In the genomic region with DNA sequence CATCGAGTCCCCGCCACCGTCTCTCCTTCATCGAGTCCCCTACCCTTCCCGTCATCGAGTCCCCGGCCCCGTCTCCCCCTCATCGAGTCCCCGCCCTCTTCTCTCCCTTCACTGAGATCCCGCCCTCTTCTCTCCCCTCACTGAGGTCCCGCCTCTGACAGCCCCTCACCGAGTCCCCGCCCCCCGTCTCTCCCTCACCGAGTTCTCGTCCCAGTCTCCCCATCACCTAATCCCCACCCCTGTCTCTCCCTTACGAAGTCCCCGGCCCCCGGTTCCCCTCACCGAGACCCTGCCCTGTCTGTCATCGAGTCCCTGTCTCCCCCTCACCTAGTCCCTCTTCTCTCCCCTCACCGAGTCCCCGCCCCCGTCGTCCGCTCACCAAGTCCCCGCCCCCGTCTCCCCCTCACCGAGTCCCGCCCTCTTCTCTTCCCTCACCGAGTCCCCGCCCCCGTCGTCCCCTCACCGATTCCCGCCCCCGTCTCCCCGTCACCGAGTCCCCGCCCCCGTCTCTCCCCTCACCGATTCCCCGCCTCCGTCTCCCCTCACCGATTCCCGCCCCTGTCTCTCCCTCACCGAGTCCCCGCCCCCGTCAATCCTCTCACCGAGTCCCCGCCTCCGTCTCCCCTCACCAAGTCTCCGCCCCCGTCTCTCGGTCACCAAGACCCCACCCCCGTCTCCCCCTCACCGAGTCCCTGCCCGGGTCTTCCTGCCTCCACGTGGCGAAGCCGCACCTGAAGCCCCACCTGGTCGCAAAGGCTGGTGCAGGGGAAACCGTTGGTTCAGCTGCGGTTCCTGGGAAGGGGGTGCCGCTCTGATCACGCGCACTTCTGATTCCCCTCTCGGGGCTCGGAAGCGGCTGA, we compare ENCODE assay signal across 1 cellular context.
A peak's percentile ranks its signal among the peaks of the same experiment; 100 is the strongest.
TF ChIP-seq lines count a peak whose summit lies in the region.

No MANE protein-coding gene starts in this region.

TF ChIP-seq in A549, 52 proteins besides CTCF, POLR2A, EP300 and RAD21 (continued from another document):
- peak; percentile 64 for TF ChIP-seq MAX (IDR thresholded peaks at IDR 0.05)
- no peak for TF ChIP-seq ATOH8 (CRISPR knock-in tag; IDR thresholded peaks at IDR 0.05; ENCODE audit: low read depth)
- TF ChIP-seq E2F6 (IDR thresholded peaks at IDR 0.05; ENCODE audit: borderline replicate concordance, low read depth): peak; percentile 36; the same call in 1 of the 2 replicates
- TF ChIP-seq ZFP36 (IDR thresholded peaks at IDR 0.05; ENCODE audit: borderline replicate concordance, partially characterized antibody): no peak
- TF ChIP-seq, protein P1, sequence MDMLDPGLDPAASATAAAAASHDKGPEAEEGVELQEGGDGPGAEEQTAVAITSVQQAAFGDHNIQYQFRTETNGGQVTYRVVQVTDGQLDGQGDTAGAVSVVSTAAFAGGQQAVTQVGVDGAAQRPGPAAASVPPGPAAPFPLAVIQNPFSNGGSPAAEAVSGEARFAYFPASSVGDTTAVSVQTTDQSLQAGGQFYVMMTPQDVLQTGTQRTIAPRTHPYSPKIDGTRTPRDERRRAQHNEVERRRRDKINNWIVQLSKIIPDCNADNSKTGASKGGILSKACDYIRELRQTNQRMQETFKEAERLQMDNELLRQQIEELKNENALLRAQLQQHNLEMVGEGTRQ (IDR thresholded peaks at IDR 0.05): no peak
- no peak for TF ChIP-seq BHLHE40 (IDR thresholded peaks at IDR 0.05; ENCODE audit: low read depth, low read length)
- TF ChIP-seq NFE2L2 (conservative IDR thresholded peaks at IDR 0.05; ENCODE audit: low read length): no peak
- TF ChIP-seq EHMT2 (IDR thresholded peaks at IDR 0.05; ENCODE audit: low read depth): no peak
